Comparison of ENCODE assay signal across 25 cellular contexts in the genomic region with DNA sequence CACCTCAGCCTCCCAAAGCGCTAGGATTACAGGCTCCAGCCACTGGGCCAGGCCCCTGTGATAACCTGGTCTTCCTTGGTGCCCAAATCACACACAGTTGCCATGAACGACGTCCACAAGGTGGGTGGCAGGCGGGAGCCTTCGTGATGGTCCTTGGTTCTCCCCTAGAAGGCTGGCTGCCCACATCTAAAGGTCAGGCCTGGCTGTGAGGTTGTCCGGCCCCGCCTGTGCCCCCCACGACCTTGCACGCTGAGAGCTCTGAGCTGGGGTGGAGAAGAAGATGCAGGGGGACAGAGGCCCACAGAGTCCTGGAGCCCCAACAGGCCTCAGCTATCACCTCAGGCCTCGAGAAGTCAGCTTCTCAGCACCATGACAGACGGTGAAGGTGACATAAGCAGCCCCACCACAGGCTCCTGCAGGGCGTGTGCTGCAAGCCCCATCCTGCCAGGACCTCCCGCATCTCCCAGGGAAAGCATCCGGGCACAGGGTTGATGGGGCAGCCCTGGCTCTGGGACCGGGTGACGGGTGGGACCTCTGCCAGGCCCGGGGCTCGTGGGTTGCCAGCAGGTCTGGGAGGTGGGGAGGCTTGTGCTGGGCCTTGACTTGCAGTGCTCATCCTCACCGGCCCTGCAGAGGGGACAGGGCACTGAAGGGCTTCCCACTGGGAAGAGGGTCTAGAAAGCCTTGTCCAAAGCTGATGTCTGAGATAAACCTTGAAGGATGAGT.
"Had no signal": no experiment of that assay in that cellular context is flagged by ENCODE, and none has a peak within 500 bp of the region (broad histone marks: within the 10 kb centered on the region; RNA-seq: fewer than 3 reads in every experiment).

No MANE protein-coding gene starts in this region.

- H3K9me3 Mint-ChIP-seq: activated B cell treated with CpG ODN at 0.5 μM for 24 hours; activated naive CD8-positive, alpha-beta T cell treated with anti-CD3 and anti-CD28 coated beads, Interleukin-2, amount 50 U/mL, for 24 hours; neural crest cell; stimulated activated naive B cell treated with anti-CD40 and anti-IgM and Interleukin-4, amounts not matched to agents 10 μg/mL and 1 μg/mL and 100 μg/mL, for 72 hours; T-helper 1 cell treated with Interleukin-12 subunit alpha and Interleukin-12 subunit beta and Interleukin-4 antibody, amounts not matched to agents 30 μg/mL and 1 μg/mL, for 36 hours had no signal

- H3K4me1 ChIP-seq: body of pancreas, sigmoid colon had no signal

- H3K4me1 Mint-ChIP-seq: activated B cell treated with CpG ODN at 0.5 μM for 24 hours; activated CD4-positive, alpha-beta T cell treated with anti-CD3 and anti-CD28 coated beads for 36 hours; activated naive CD8-positive, alpha-beta T cell treated with anti-CD3 and anti-CD28 coated beads, Interleukin-2, amount 50 U/mL, for 24 hours had no signal

- H3K9me3 ChIP-seq: body of pancreas, sigmoid colon, thoracic aorta had no signal

- FAIRE-seq: endothelial cell of umbilical vein, frontal cortex, keratinocyte had no signal

- H3K27ac Mint-ChIP-seq: activated B cell treated with CpG ODN at 0.5 μM for 24 hours; activated CD4-positive, alpha-beta T cell treated with anti-CD3 and anti-CD28 coated beads for 36 hours; activated naive CD8-positive, alpha-beta T cell treated with anti-CD3 and anti-CD28 coated beads, Interleukin-2, amount 50 U/mL, for 24 hours; naive thymus-derived CD4-positive, alpha-beta T cell; progenitor cell of endocrine pancreas; stimulated activated naive B cell treated with anti-CD40 and anti-IgM and Interleukin-4, amounts not matched to agents 10 μg/mL and 1 μg/mL and 100 μg/mL, for 72 hours; T-helper 1 cell treated with Interleukin-12 subunit alpha and Interleukin-12 subunit beta and Interleukin-4 antibody, amounts not matched to agents 30 μg/mL and 1 μg/mL, for 36 hours had no signal

- DNase-seq: activated B cell treated with CpG ODN at 0.5 μM for 24 hours; activated CD4-positive, alpha-beta T cell treated with anti-CD3 and anti-CD28 coated beads for 36 hours; activated CD4-positive, alpha-beta T cell treated with anti-CD3 and anti-CD28 coated beads, Interleukin-2, amount 50 U/mL, for 48 hours; activated effector memory CD4-positive, alpha-beta T cell treated with anti-CD3 and anti-CD28 coated beads, Interleukin-2, amount 50 U/mL, for 16 hours; activated naive CD4-positive, alpha-beta T cell treated with anti-CD3 and anti-CD28 coated beads, Interleukin-2, amount 50 U/mL, for 16 hours; activated naive CD8-positive, alpha-beta T cell treated with anti-CD3 and anti-CD28 coated beads, Interleukin-2, amount 50 U/mL, for 24 hours; body of pancreas; dermis blood vessel endothelial cell; effector CD8-positive, alpha-beta T cell; left colon; naive thymus-derived CD4-positive, alpha-beta T cell; retina; sigmoid colon; stimulated activated CD4-positive, alpha-beta T cell treated with anti-CD3 and anti-CD28 coated beads, Interleukin-2, amount 100 ng/mL, for 48 hours; stimulated activated CD8-positive, alpha-beta memory T cell treated with anti-CD3 and anti-CD28 coated beads, Interleukin-4, amount 100 ng/mL, for 48 hours; stimulated activated naive B cell treated with anti-CD40 and anti-IgM and Interleukin-4, amounts not matched to agents 10 μg/mL and 1 μg/mL and 100 μg/mL, for 72 hours; T1000 had no signal

- H3K36me3 ChIP-seq: cardiac muscle cell, sigmoid colon, thoracic aorta had no signal

- H3K27ac ChIP-seq: body of pancreas, cardiac muscle cell, sigmoid colon had no signal

- H3K27me3 ChIP-seq: body of pancreas, cardiac muscle cell, sigmoid colon had no signal

- H3K4me3 ChIP-seq: body of pancreas, cardiac muscle cell, sigmoid colon, thoracic aorta had no signal

- H3K4me3 Mint-ChIP-seq: activated B cell treated with CpG ODN at 0.5 μM for 24 hours; activated CD4-positive, alpha-beta T cell treated with anti-CD3 and anti-CD28 coated beads for 36 hours; activated naive CD8-positive, alpha-beta T cell treated with anti-CD3 and anti-CD28 coated beads, Interleukin-2, amount 50 U/mL, for 24 hours; naive thymus-derived CD4-positive, alpha-beta T cell; neural crest cell; stimulated activated naive B cell treated with anti-CD40 and anti-IgM and Interleukin-4, amounts not matched to agents 10 μg/mL and 1 μg/mL and 100 μg/mL, for 72 hours; T-helper 1 cell treated with Interleukin-12 subunit alpha and Interleukin-12 subunit beta and Interleukin-4 antibody, amounts not matched to agents 30 μg/mL and 1 μg/mL, for 36 hours had no signal

- H3K36me3 Mint-ChIP-seq: naive thymus-derived CD4-positive, alpha-beta T cell; stimulated activated naive B cell treated with anti-CD40 and anti-IgM and Interleukin-4, amounts not matched to agents 10 μg/mL and 1 μg/mL and 100 μg/mL, for 72 hours had no signal
